In the genomic region with DNA sequence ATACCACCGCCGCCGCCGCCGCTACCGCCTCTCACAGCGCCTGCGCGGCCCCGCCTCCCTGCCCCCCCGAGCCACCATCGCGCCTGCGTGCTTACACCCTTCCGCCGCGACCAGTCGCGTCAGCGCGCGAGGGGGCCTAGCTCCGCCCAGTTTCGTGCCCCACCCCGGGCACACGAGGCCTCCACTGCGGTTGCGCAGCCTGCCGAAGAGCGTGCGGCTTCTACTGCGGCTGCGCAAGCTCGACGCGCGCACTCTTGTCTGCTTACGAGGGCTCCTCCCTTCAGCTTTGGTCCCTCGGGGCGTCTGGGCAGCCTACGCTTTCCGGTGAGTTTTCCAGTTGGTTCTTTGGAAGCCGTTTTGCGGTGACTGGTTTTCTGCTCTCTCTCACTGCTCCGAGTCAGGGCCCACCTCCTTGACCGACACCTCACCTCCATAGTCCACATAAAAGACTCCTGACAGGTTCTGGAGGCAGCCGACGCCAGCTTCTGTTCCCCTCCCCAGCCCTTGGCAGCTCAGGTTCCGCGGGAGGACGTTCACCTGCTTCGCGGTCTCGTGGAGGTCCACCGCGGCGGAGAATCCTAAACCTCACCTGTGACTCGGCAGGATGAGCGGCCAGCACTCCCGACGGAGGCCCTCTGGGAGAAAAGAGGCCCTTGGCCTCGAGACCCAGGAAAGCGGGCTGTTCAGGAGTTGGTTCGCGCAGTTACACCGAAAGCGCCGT, we compare ENCODE assay signal across 8 cellular contexts. TPM values are rescaled to one million over a fixed set of nuclear protein-coding genes. Genes with fewer than 3 reads are reported as not detected.
DNase-seq lines count a peak whose midpoint lies in the region; ATAC-seq and TF ChIP-seq lines count a peak whose summit lies in the region.

TSS of gene PITPNB (minus strand) at position 35 of the 721 bp plus-strand sequence. CDS start 65 bp downstream, outside the sequence.

- peak within 1 kb of the TSS; percentile 80 for H3K9ac ChIP-seq in BLaER1
- peak within 1 kb of the TSS; percentile 79 to 89 for H3K9ac ChIP-seq in colonic mucosa (ENCODE audit: low read depth in 2 of 2, low read length in 2 of 2)

- ATAC-seq in GM19328 (IDR thresholded peaks at IDR 0.05; ENCODE audit: unreplicated experiment) = peak; percentile 88
- peak; percentile 73 for ATAC-seq in HG03469 (IDR thresholded peaks at IDR 0.05; ENCODE audit: unreplicated experiment)

- peak within 1 kb of the TSS; percentile 91 for H3K27ac ChIP-seq in BLaER1
- H3K27ac ChIP-seq in colonic mucosa = peak within 1 kb of the TSS; percentile 92
- H3K27ac ChIP-seq in layer of hippocampus (ENCODE audit: low read depth, low read length) = peak within 1 kb of the TSS; percentile 88

- no peaks in the 10 kb centered on the region for H3K9me3 Mint-ChIP-seq in activated CD4-positive, alpha-beta T cell treated with anti-CD3 and anti-CD28 coated beads, Interleukin-2, amount 10 ng/mL, durations not matched to agents 24 days and 14 days

- intact Hi-C loops in activated CD4-positive, alpha-beta T cell treated with anti-CD3 and anti-CD28 coated beads, Interleukin-2, amount 10 ng/mL, durations not matched to agents 24 days and 14 days (cut with micrococcal nuclease) = loop anchor here (2.0 to 5.0 kb wide), 7 partner anchors 37 to 1437 kb away; partner anchors contain the start of genes CHEK2, EWSR1, HPS4 and HSCB
- intact Hi-C loops in colonic mucosa (cut with DNase I) = no loop called here

- peaks cover 42% of the 10 kb centered on the region for H4K20me1 ChIP-seq in BLaER1

- H3K27ac Mint-ChIP-seq in activated CD4-positive, alpha-beta T cell treated with anti-CD3 and anti-CD28 coated beads, Interleukin-2, amount 10 ng/mL, durations not matched to agents 24 days and 14 days = peak within 1 kb of the TSS; percentile 99

- no peaks in the 10 kb centered on the region for H3K27me3 ChIP-seq in BLaER1
- no peaks in the 10 kb centered on the region for H3K27me3 ChIP-seq in colonic mucosa
- H3K27me3 ChIP-seq in layer of hippocampus (ENCODE audit: control insufficient read depth, insufficient read depth, low read length) = no peaks in the 10 kb centered on the region

- H3K4me3 ChIP-seq in BLaER1 = peak within 1 kb of the TSS; percentile 73
- H3K4me3 ChIP-seq in colonic mucosa = peak within 1 kb of the TSS; percentile 87

- no peak for TF ChIP-seq CTCF in colonic mucosa (IDR thresholded peaks at IDR 0.05)

- peaks cover 48% of the 10 kb centered on the region for H3K4me1 ChIP-seq in BLaER1
- peaks cover 27% of the 10 kb centered on the region for H3K4me1 ChIP-seq in colonic mucosa

- peak within 1 kb of the TSS; percentile 94 for H3K4me2 ChIP-seq in BLaER1

- H3K36me3 Mint-ChIP-seq in activated CD4-positive, alpha-beta T cell treated with anti-CD3 and anti-CD28 coated beads, Interleukin-2, amount 10 ng/mL, durations not matched to agents 24 days and 14 days (ENCODE audit: low read depth) = peaks cover 48% of the 10 kb centered on the region

- peaks cover 4% of the 10 kb centered on the region for H3K27me3 Mint-ChIP-seq in activated CD4-positive, alpha-beta T cell treated with anti-CD3 and anti-CD28 coated beads, Interleukin-2, amount 10 ng/mL, durations not matched to agents 24 days and 14 days

- H3K36me3 ChIP-seq in BLaER1 (peaks cover 9% of the 10 kb centered on the region; the same call in 1 of the 2 replicates), colonic mucosa (no peaks in the 10 kb centered on the region)

- H3K9me3 ChIP-seq in BLaER1 (no peaks in the 10 kb centered on the region), colonic mucosa (no peaks in the 10 kb centered on the region)

- peak; percentile 90 for DNase-seq in NCI-H526 treated with DMSO at 0.1 percent for 48 hours (lab: John Stamatoyannopoulos, UW)
- peak; percentile 100 for DNase-seq in activated CD4-positive, alpha-beta T cell treated with anti-CD3 and anti-CD28 coated beads, Interleukin-2, amount 10 ng/mL, durations not matched to agents 24 days and 14 days
- peak; percentile 97 for DNase-seq in colonic mucosa
- DNase-seq in stimulated activated CD4-positive, alpha-beta T cell treated with anti-CD3 and anti-CD28 coated beads, Interleukin-1b, Interleukin-23, amount 100 ng/mL, for 24 hours (ENCODE audit: low read depth in 4 of 4, low spot score in 1 of 4) = peak; percentile 94 to 98 (median 98)

- peaks cover 64% of the 10 kb centered on the region for H3K4me1 Mint-ChIP-seq in activated CD4-positive, alpha-beta T cell treated with anti-CD3 and anti-CD28 coated beads, Interleukin-2, amount 10 ng/mL, durations not matched to agents 24 days and 14 days

- H3K4me3 Mint-ChIP-seq in activated CD4-positive, alpha-beta T cell treated with anti-CD3 and anti-CD28 coated beads, Interleukin-2, amount 10 ng/mL, durations not matched to agents 24 days and 14 days = peak within 1 kb of the TSS; percentile 97

RNA-seq across cellular contexts. Expression of gene PITPNB, which starts in this region (rescaled TPM):
- 148 TPM in 2 replicates for total RNA-seq in activated CD4-positive, alpha-beta T cell treated with anti-CD3 and anti-CD28 coated beads, Interleukin-2, amount 10 ng/mL, durations not matched to agents 24 days and 14 days
- total RNA-seq in colonic mucosa = 10 to 100 TPM; 40.0 to 51.6 TPM

Comparison
In these comparisons a context has a peak if more than half of its experiments do, and no peak if none do; other contexts are left out.
1. Peak in every context shown above with its lines: DNase-seq, ATAC-seq, H3K4me3 ChIP-seq and H3K27ac ChIP-seq.